Comparison of ENCODE assay signal across 8 cellular contexts in genomic region chr9:83937861-83938455, GRCh38. TPM values are rescaled to one million over a fixed set of nuclear protein-coding genes. Genes with fewer than 3 reads are reported as not detected.
DNase-seq lines count a peak whose midpoint lies in the region; ATAC-seq and TF ChIP-seq lines count a peak whose summit lies in the region.

No MANE protein-coding gene starts in this region.

- intact Hi-C loops in activated CD8-positive, alpha-beta T cell treated with anti-CD3 and anti-CD28 coated beads for 36 hours (cut with micrococcal nuclease) = loop anchor here (2.0 to 5.0 kb wide), 3 partner anchors 234 to 377 kb away; no protein-coding TSS in a partner anchor
- intact Hi-C loops in ovary (cut with DNase I) = loop anchor here (2.0 to 10.0 kb wide), 5 partner anchors 227 to 324 kb away; no protein-coding TSS in a partner anchor

- no peaks in the 10 kb centered on the region for H3K4me1 ChIP-seq in ovary (ENCODE audit: insufficient read depth)

- peaks cover 16% of the 10 kb centered on the region for H3K36me3 Mint-ChIP-seq in activated CD8-positive, alpha-beta T cell treated with anti-CD3 and anti-CD28 coated beads for 36 hours (ENCODE audit: low read depth)

- no peak overlapping the region for H3K27ac ChIP-seq in ovary

- DNase-seq in stimulated activated CD4-positive, alpha-beta T cell treated with anti-CD3 and anti-CD28 coated beads, Interleukin-2, amount 100 ng/mL, for 48 hours = peak; percentile 8 to 9
- no peak for DNase-seq in stimulated activated CD4-positive, alpha-beta T cell treated with anti-CD3 and anti-CD28 coated beads, Interleukin-12 subunit alpha, Interleukin-12 subunit beta, amount 100 ng/mL, for 4 hours
- DNase-seq in NCI-H2107 (lab: John Stamatoyannopoulos, UW) (peak; percentile 29), germinal center (ENCODE audit: low spot score) (peak; percentile 46), ovary (no peak)
- peak; percentile 25 for DNase-seq in activated CD8-positive, alpha-beta T cell treated with anti-CD3 and anti-CD28 coated beads for 36 hours
- DNase-seq in stimulated activated CD8-positive, alpha-beta memory T cell treated with anti-CD3 and anti-CD28 coated beads, Interleukin-4, amount 100 ng/mL, for 48 hours = no peak

- no peaks in the 10 kb centered on the region for H3K27me3 Mint-ChIP-seq in activated CD8-positive, alpha-beta T cell treated with anti-CD3 and anti-CD28 coated beads for 36 hours

- no peaks in the 10 kb centered on the region for H3K9me3 Mint-ChIP-seq in activated CD8-positive, alpha-beta T cell treated with anti-CD3 and anti-CD28 coated beads for 36 hours

- no peak for TF ChIP-seq EP300 in ovary (IDR thresholded peaks at IDR 0.05)

- no peak overlapping the region for H3K4me3 Mint-ChIP-seq in activated CD8-positive, alpha-beta T cell treated with anti-CD3 and anti-CD28 coated beads for 36 hours

- TF ChIP-seq CTCF in activated CD8-positive, alpha-beta T cell treated with anti-CD3 and anti-CD28 coated beads for 36 hours (IDR thresholded peaks at IDR 0.05) = peak; percentile 83
- TF ChIP-seq CTCF in ovary (IDR thresholded peaks at IDR 0.05) = peak; percentile 37 to 70 (median 55)

- no peak for TF ChIP-seq POLR2A in ovary (IDR thresholded peaks at IDR 0.05)

- no peaks in the 10 kb centered on the region for H3K9me3 ChIP-seq in ovary

- H3K27me3 ChIP-seq in ovary = no peaks in the 10 kb centered on the region

- H3K36me3 ChIP-seq in ovary = no peaks in the 10 kb centered on the region

- peak; percentile 66 for ATAC-seq in HG02610 (IDR thresholded peaks at IDR 0.05; ENCODE audit: unreplicated experiment)
- ATAC-seq in activated CD8-positive, alpha-beta T cell treated with anti-CD3 and anti-CD28 coated beads for 36 hours = peak; percentile 58

- POLR2A ChIA-PET in activated CD8-positive, alpha-beta T cell treated with anti-CD3 and anti-CD28 coated beads for 36 hours (lab: Charles Lee) = no interaction called here

- WGBS in ovary, 3 donors = 38 to 43% (median 40%) methylated on average over 1 of the region's 1 CpG

- no peaks in the 10 kb centered on the region for H3K4me1 Mint-ChIP-seq in activated CD8-positive, alpha-beta T cell treated with anti-CD3 and anti-CD28 coated beads for 36 hours (ENCODE audit: low read depth)

- H3K27ac Mint-ChIP-seq in activated CD8-positive, alpha-beta T cell treated with anti-CD3 and anti-CD28 coated beads for 36 hours = no peak overlapping the region

- CTCF ChIA-PET in activated CD8-positive, alpha-beta T cell treated with anti-CD3 and anti-CD28 coated beads for 36 hours (lab: Charles Lee) = interaction anchor here (0.7 to 1.6 kb wide), 13 partner anchors 9 to 378 kb away, joined by 3 to 15 read pairs (median 4); partner anchors contain the start of gene KIF27

- H3K4me3 ChIP-seq in ovary = no peak overlapping the region

RNA-seq across cellular contexts. Expression of gene KIF27, which starts 16.7 kb away (rescaled TPM):
- total RNA-seq in activated CD8-positive, alpha-beta T cell treated with anti-CD3 and anti-CD28 coated beads for 36 hours = 1 to 10 TPM; 2.6 to 3.4 TPM
- 10 to 100 TPM in 4 of 7 donors, 1 to 10 TPM in 3; 7.4 to 16.2 (median 10.4) TPM for total RNA-seq in ovary
- polyA plus RNA-seq in ovary = 1 to 10 TPM; 1.5 to 4.3 TPM

RNA-seq across cellular contexts. Expression of gene HNRNPK, which starts 42.1 kb away (rescaled TPM):
- total RNA-seq in activated CD8-positive, alpha-beta T cell treated with anti-CD3 and anti-CD28 coated beads for 36 hours = 100 to 1,000 TPM; 761 to 773 TPM
- total RNA-seq in ovary = 100 to 1,000 TPM; 302 to 565 (median 485) TPM
- polyA plus RNA-seq in ovary = 100 to 1,000 TPM; 343 to 646 TPM

RNA-seq across cellular contexts. Expression of gene RMI1, which starts 42.6 kb away (rescaled TPM):
- 10 to 100 TPM; 20.1 to 20.6 TPM for total RNA-seq in activated CD8-positive, alpha-beta T cell treated with anti-CD3 and anti-CD28 coated beads for 36 hours
- 1 to 10 TPM; 3.7 to 8.0 (median 4.8) TPM for total RNA-seq in ovary
- 1 to 10 TPM; 3.2 to 3.4 TPM for polyA plus RNA-seq in ovary

Comparison
In these comparisons a context has a peak if more than half of its experiments do, and no peak if none do; other contexts are left out.
1. DNase-seq: peak in stimulated activated CD4-positive, alpha-beta T cell treated with anti-CD3 and anti-CD28 coated beads, Interleukin-2, amount 100 ng/mL, for 48 hours (2 of 2), NCI-H2107 (single experiment), activated CD8-positive, alpha-beta T cell treated with anti-CD3 and anti-CD28 coated beads for 36 hours (single experiment) and germinal center (single experiment); none in stimulated activated CD4-positive, alpha-beta T cell treated with anti-CD3 and anti-CD28 coated beads, Interleukin-12 subunit alpha, Interleukin-12 subunit beta, amount 100 ng/mL, for 4 hours (single experiment), ovary (0 of 5) and stimulated activated CD8-positive, alpha-beta memory T cell treated with anti-CD3 and anti-CD28 coated beads, Interleukin-4, amount 100 ng/mL, for 48 hours (single experiment).